In genomic region chr2:8575011-8575750, GRCh38 we compare ENCODE assay signal across 8 cellular contexts.
DNase-seq lines count a peak whose midpoint lies in the region; ATAC-seq and TF ChIP-seq lines count a peak whose summit lies in the region.

No MANE protein-coding gene starts in this region.

- WGBS in GM23248 (ENCODE audit: low coverage in 1 of 2, low lambda C conversion rate in 2 of 2, missing lambda C conversion rate in 2 of 2), 2 experiments = 74 to 80% methylated on average over 19 to 23 of the region's 23 CpGs

- POLR2A ChIA-PET in naive thymus-derived CD4-positive, alpha-beta T cell (lab: Charles Lee) = interaction anchor here (0.9 to 1.1 kb wide), 2 partner anchors 10 to 106 kb away, joined by 3 read pairs; partner anchors contain the start of gene ID2

- H3K79me2 ChIP-seq in GM23248 (ENCODE audit: insufficient read depth) = no peaks in the 10 kb centered on the region

- H3K9me3 ChIP-seq in naive thymus-derived CD4-positive, alpha-beta T cell (ENCODE audit: control insufficient read depth in 2 of 3, low read length in 3 of 3) = no peaks in the 10 kb centered on the region
- no peaks in the 10 kb centered on the region for H3K9me3 ChIP-seq in GM23248 (ENCODE audit: low read depth)

- no peak overlapping the region for H3K4me2 ChIP-seq in GM23248 (ENCODE audit: unreplicated experiment)

- peaks cover 0 to 18% (median 9%) of the 10 kb centered on the region in 5 donors for H3K27me3 Mint-ChIP-seq in naive thymus-derived CD4-positive, alpha-beta T cell
- peaks cover 12% of the 10 kb centered on the region for H3K27me3 Mint-ChIP-seq in HFFc6 (ENCODE audit: insufficient read depth)

- no peak overlapping the region for H3K4me3 ChIP-seq in naive thymus-derived CD4-positive, alpha-beta T cell (ENCODE audit: low read length)
- no peak overlapping the region for H3K4me3 ChIP-seq in GM23248

- no peak for TF ChIP-seq CTCF in HFFc6 (IDR thresholded peaks at IDR 0.05)

- H3F3A ChIP-seq in GM23248 (ENCODE audit: insufficient read depth) = no peaks in the 10 kb centered on the region

- no peaks in the 10 kb centered on the region for H3K36me3 Mint-ChIP-seq in naive thymus-derived CD4-positive, alpha-beta T cell
- no peaks in the 10 kb centered on the region for H3K36me3 Mint-ChIP-seq in HFFc6 (ENCODE audit: low read depth)

- DNase-seq in EH (ENCODE audit: low read depth) (peak; percentile 9), NCI-H69 (lab: John Stamatoyannopoulos, UW) (peak; percentile 46), HFFc6 (no peak), GM23248 (no peak), NCI-H1930 (lab: John Stamatoyannopoulos, UW) (no peak)
- DNase-seq in activated naive CD4-positive, alpha-beta T cell treated with Interleukin-2 at 50 U/mL for 16 hours = peak; percentile 54
- DNase-seq in naive thymus-derived CD4-positive, alpha-beta T cell = peak in 7 of 9 donors; percentile 25 to 63 (median 58)

- peak overlapping the region; percentile 32 to 79 (median 63) for H3K4me3 Mint-ChIP-seq in naive thymus-derived CD4-positive, alpha-beta T cell
- H3K4me3 Mint-ChIP-seq in HFFc6 = no peak overlapping the region

- peaks cover 30 to 39% (median 34%) of the 10 kb centered on the region in 7 donors for H3K4me1 Mint-ChIP-seq in naive thymus-derived CD4-positive, alpha-beta T cell
- H3K4me1 Mint-ChIP-seq in HFFc6 (ENCODE audit: low read depth) = peaks cover 14% of the 10 kb centered on the region

- peaks cover 20 to 23% of the 10 kb centered on the region in 2 donors for H3K4me1 ChIP-seq in naive thymus-derived CD4-positive, alpha-beta T cell (ENCODE audit: control insufficient read depth in 2 of 2, insufficient read depth in 2 of 2, low read length in 2 of 2)
- H3K4me1 ChIP-seq in GM23248 (ENCODE audit: insufficient read depth) = no peaks in the 10 kb centered on the region

- no peaks in the 10 kb centered on the region for H3K9me3 Mint-ChIP-seq in naive thymus-derived CD4-positive, alpha-beta T cell
- H3K9me3 Mint-ChIP-seq in HFFc6 = no peaks in the 10 kb centered on the region

- intact Hi-C loops in naive thymus-derived CD4-positive, alpha-beta T cell (cut with micrococcal nuclease) = loop anchor here in 1 of 2 donors (2.0 kb wide), 1 partner anchor 106 kb away; no protein-coding TSS in a partner anchor

- no peak overlapping the region for H2AFZ ChIP-seq in GM23248

- peak; percentile 69 for ATAC-seq in naive thymus-derived CD4-positive, alpha-beta T cell
- no peak for ATAC-seq in GM18870 (IDR thresholded peaks at IDR 0.05; ENCODE audit: unreplicated experiment)

- no peak overlapping the region for H3K27ac ChIP-seq in naive thymus-derived CD4-positive, alpha-beta T cell (ENCODE audit: low read depth, low read length)
- no peak overlapping the region for H3K27ac ChIP-seq in GM23248

- H3K9me2 ChIP-seq in GM23248 (ENCODE audit: insufficient read depth) = no peaks in the 10 kb centered on the region

- H3K27me3 ChIP-seq in naive thymus-derived CD4-positive, alpha-beta T cell (ENCODE audit: control insufficient read depth in 2 of 2, insufficient read depth in 2 of 2, low read length in 2 of 2) = no peaks in the 10 kb centered on the region
- no peaks in the 10 kb centered on the region for H3K27me3 ChIP-seq in GM23248 (replicated peaks; ENCODE audit: insufficient read depth)

- no peak overlapping the region for H3K9ac ChIP-seq in GM23248

- no peak overlapping the region for H3K27ac Mint-ChIP-seq in naive thymus-derived CD4-positive, alpha-beta T cell
- H3K27ac Mint-ChIP-seq in HFFc6 = no peak overlapping the region

- H3K36me3 ChIP-seq in naive thymus-derived CD4-positive, alpha-beta T cell (ENCODE audit: control insufficient read depth in 2 of 3, insufficient read depth in 3 of 3, low read length in 3 of 3) = no peaks in the 10 kb centered on the region
- H3K36me3 ChIP-seq in GM23248 (ENCODE audit: low read depth) = no peaks in the 10 kb centered on the region

- H4K20me1 ChIP-seq in GM23248 (ENCODE audit: insufficient read depth) = no peaks in the 10 kb centered on the region

- in situ Hi-C loops in GM23248 (cut with MboI) = no loop called here

- CTCF ChIA-PET in naive thymus-derived CD4-positive, alpha-beta T cell (lab: Charles Lee) = interaction anchor here (0.5 kb wide), 1 partner anchor 105 kb away, joined by 3 read pairs; no protein-coding TSS in a partner anchor

Comparison
In these comparisons a context has a peak if more than half of its experiments do, and no peak if none do; other contexts are left out.
1. DNase-seq: peak in EH (single experiment), NCI-H69 (single experiment), activated naive CD4-positive, alpha-beta T cell treated with Interleukin-2 at 50 U/mL for 16 hours (single experiment) and naive thymus-derived CD4-positive, alpha-beta T cell (7 of 9); none in HFFc6 (single experiment), GM23248 (single experiment) and NCI-H1930 (0 of 2).